1 cellular context compared by ENCODE assay signal in the genomic region with DNA sequence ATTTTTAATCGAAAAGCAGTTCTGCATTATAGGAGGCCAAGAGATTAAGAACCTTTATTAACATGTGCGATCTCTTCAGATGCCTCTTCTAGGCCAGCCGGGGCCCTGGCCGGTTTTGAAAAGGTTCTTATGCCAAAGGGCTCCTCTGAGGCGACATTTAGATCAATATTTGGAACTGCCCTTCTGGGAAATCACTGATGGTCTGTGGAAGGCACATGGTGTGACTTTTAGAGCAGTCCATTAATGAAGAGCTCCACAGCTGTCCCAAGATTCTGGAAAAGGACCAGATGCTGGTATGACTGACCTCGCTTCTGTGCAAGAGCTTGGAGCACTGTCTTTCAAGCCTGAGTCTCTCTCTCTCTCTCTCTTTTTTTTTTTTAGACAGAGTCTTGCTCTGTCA.
TF ChIP-seq lines count a peak whose summit lies in the region.

No MANE protein-coding gene starts in this region.

TF ChIP-seq in HepG2, 621 proteins besides CTCF, POLR2A, EP300 and RAD21 (continued from another document):
- TF ChIP-seq, protein P1, sequence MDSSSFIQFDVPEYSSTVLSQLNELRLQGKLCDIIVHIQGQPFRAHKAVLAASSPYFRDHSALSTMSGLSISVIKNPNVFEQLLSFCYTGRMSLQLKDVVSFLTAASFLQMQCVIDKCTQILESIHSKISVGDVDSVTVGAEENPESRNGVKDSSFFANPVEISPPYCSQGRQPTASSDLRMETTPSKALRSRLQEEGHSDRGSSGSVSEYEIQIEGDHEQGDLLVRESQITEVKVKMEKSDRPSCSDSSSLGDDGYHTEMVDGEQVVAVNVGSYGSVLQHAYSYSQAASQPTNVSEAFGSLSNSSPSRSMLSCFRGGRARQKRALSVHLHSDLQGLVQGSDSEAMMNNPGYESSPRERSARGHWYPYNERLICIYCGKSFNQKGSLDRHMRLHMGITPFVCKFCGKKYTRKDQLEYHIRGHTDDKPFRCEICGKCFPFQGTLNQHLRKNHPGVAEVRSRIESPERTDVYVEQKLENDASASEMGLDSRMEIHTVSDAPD (CRISPR knock-in tag; IDR thresholded peaks at IDR 0.05) = no peak
- TF ChIP-seq ZKSCAN1 (IDR thresholded peaks at IDR 0.05; ENCODE audit: low read length) (no peak), TEAD3 (CRISPR knock-in tag; optimal IDR thresholded peaks at IDR 0.05; ENCODE audit: borderline replicate concordance) (no peak), EED (CRISPR knock-in tag; IDR thresholded peaks at IDR 0.05) (no peak), NCOR1 (IDR thresholded peaks at IDR 0.05; ENCODE audit: borderline replicate concordance, low read length) (no peak), NFIC (IDR thresholded peaks at IDR 0.05; ENCODE audit: low read length) (no peak), RXRA (CRISPR knock-in tag; IDR thresholded peaks at IDR 0.05) (no peak)
- TF ChIP-seq, protein P2, sequence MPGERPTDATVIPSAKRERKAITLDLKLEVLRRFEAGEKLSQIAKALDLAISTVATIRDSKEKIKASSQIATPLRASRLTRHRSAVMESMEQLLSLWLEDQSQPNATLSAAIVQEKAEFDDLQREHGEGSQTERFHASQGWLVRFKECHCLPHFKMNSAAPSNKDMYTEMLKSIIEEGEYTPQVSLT (CRISPR knock-in tag; IDR thresholded peaks at IDR 0.05; ENCODE audit: borderline replicate concordance, low read depth) = no peak
- TF ChIP-seq, protein P3, sequence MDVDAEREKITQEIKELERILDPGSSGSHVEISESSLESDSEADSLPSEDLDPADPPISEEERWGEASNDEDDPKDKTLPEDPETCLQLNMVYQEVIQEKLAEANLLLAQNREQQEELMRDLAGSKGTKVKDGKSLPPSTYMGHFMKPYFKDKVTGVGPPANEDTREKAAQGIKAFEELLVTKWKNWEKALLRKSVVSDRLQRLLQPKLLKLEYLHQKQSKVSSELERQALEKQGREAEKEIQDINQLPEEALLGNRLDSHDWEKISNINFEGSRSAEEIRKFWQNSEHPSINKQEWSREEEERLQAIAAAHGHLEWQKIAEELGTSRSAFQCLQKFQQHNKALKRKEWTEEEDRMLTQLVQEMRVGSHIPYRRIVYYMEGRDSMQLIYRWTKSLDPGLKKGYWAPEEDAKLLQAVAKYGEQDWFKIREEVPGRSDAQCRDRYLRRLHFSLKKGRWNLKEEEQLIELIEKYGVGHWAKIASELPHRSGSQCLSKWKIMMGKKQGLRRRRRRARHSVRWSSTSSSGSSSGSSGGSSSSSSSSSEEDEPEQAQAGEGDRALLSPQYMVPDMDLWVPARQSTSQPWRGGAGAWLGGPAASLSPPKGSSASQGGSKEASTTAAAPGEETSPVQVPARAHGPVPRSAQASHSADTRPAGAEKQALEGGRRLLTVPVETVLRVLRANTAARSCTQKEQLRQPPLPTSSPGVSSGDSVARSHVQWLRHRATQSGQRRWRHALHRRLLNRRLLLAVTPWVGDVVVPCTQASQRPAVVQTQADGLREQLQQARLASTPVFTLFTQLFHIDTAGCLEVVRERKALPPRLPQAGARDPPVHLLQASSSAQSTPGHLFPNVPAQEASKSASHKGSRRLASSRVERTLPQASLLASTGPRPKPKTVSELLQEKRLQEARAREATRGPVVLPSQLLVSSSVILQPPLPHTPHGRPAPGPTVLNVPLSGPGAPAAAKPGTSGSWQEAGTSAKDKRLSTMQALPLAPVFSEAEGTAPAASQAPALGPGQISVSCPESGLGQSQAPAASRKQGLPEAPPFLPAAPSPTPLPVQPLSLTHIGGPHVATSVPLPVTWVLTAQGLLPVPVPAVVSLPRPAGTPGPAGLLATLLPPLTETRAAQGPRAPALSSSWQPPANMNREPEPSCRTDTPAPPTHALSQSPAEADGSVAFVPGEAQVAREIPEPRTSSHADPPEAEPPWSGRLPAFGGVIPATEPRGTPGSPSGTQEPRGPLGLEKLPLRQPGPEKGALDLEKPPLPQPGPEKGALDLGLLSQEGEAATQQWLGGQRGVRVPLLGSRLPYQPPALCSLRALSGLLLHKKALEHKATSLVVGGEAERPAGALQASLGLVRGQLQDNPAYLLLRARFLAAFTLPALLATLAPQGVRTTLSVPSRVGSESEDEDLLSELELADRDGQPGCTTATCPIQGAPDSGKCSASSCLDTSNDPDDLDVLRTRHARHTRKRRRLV (CRISPR knock-in tag; IDR thresholded peaks at IDR 0.05) = no peak
- TF ChIP-seq, protein P4, sequence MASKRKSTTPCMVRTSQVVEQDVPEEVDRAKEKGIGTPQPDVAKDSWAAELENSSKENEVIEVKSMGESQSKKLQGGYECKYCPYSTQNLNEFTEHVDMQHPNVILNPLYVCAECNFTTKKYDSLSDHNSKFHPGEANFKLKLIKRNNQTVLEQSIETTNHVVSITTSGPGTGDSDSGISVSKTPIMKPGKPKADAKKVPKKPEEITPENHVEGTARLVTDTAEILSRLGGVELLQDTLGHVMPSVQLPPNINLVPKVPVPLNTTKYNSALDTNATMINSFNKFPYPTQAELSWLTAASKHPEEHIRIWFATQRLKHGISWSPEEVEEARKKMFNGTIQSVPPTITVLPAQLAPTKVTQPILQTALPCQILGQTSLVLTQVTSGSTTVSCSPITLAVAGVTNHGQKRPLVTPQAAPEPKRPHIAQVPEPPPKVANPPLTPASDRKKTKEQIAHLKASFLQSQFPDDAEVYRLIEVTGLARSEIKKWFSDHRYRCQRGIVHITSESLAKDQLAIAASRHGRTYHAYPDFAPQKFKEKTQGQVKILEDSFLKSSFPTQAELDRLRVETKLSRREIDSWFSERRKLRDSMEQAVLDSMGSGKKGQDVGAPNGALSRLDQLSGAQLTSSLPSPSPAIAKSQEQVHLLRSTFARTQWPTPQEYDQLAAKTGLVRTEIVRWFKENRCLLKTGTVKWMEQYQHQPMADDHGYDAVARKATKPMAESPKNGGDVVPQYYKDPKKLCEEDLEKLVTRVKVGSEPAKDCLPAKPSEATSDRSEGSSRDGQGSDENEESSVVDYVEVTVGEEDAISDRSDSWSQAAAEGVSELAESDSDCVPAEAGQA (IDR thresholded peaks at IDR 0.05; ENCODE audit: low read depth) = no peak
- TF ChIP-seq, protein P4 (CRISPR knock-in tag; IDR thresholded peaks at IDR 0.05; ENCODE audit: borderline replicate concordance) = no peak
- TF ChIP-seq, protein P5, sequence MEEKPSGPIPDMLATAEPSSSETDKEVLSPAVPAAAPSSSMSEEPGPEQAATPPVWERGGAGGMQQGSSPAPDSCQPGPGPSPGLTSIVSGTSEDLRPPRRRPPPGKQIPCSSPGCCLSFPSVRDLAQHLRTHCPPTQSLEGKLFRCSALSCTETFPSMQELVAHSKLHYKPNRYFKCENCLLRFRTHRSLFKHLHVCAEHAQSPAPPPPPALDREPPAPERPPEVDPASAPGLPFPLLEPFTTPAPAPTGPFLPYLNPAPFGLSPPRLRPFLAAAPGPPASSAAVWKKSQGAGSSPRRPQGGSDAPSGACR (CRISPR knock-in tag; IDR thresholded peaks at IDR 0.05) = no peak
